8 cellular contexts compared by ENCODE assay signal in the genomic region with DNA sequence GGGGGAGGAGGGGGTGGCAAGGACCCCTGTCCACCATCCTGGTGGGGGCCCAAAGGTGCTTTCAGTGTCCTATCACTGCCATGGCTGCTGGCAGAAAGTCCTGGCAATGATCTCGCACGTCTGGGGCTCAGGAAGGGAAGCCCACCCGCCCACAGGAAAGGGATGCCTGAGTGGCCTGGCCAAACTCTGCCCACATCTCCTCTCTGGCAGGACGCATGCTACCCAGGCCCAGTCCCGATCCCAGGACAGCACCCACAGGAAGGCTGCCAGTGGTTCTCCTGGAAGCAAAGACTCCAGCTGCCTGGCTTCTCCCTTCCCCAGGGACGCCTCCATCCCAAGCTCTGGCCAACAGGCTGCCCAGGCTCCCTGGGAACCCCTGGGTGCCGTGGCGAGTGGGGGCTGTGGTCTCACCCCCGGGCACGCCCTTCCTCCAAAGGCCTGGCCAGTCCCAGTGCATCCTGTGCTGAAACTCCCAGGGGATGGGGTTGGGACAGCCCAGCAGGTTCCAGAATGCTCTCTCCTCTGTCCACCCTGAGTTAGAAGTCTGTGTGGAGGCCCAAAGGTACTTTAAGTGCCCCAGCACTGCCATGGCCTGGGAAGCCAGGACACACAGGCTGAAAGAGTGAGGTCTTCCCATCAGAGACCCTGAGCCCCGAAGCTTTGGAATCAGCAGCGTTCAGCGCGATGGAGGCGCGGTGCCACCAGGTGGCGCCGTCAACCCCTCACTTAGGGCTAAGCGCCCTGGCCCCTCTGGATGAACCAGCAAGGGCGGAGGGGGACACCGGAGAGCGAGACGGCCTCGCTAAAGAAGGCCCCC. TPM values are rescaled to one million over a fixed set of nuclear protein-coding genes. Genes with fewer than 3 reads are reported as not detected.
A peak's percentile ranks its signal among the peaks of the same experiment; 100 is the strongest.
DNase-seq lines count a peak whose midpoint lies in the region; ATAC-seq, FAIRE-seq and TF ChIP-seq lines count a peak whose summit lies in the region.

No MANE protein-coding gene starts in this region.

- H3K27ac ChIP-seq in CD4-positive, CD25-positive, alpha-beta regulatory T cell (ENCODE audit: insufficient read depth, low read length, poor library complexity, severe bottlenecking), result no peak overlapping the region
- no peak overlapping the region for H3K27ac ChIP-seq in GM23248
- H3K27ac ChIP-seq in HepG2 (ENCODE audit: extremely low read length, insufficient read depth, low read length), result no peak overlapping the region

- no peak for TF ChIP-seq POLR2A in HepG2 (IDR thresholded peaks at IDR 0.05; ENCODE audit: insufficient read depth in 1 of 2, low read depth in 2 of 2, low read length in 2 of 2)

- peak; percentile 84 for FAIRE-seq in HepG2 (lab: Jason Lieb, UNC)

- TF ChIP-seq EP300 in HepG2 (IDR thresholded peaks at IDR 0.05; ENCODE audit: low read depth in 2 of 2, low read length in 2 of 2) (no peak), HepG2 (CRISPR knock-in tag; IDR thresholded peaks at IDR 0.05; ENCODE audit: borderline replicate concordance) (no peak)

- H3F3A ChIP-seq in GM23248 (ENCODE audit: insufficient read depth), result peaks cover 5% of the 10 kb centered on the region; the same call in 1 of the 2 replicates

- no peaks in the 10 kb centered on the region for H3K36me3 Mint-ChIP-seq in CD4-positive, CD25-positive, alpha-beta regulatory T cell
- H3K36me3 Mint-ChIP-seq in chondrocyte (ENCODE audit: low read depth), result no peaks in the 10 kb centered on the region

- no peak overlapping the region for H3K4me3 Mint-ChIP-seq in CD4-positive, CD25-positive, alpha-beta regulatory T cell
- H3K4me3 Mint-ChIP-seq in chondrocyte (ENCODE audit: unreplicated experiment), result no peak overlapping the region

- in situ Hi-C loops in GM23248 (cut with MboI), result loop anchor here (10.0 kb wide), 1 partner anchor 241 kb away; no protein-coding TSS in a partner anchor
- in situ Hi-C loops in HepG2 (cut with HindIII; ENCODE audit: extremely low pct_ligation_motif_present, low pct_unique_long_range_greater_than_20kb), result loop anchor here (25.0 kb wide), 1 partner anchor 624 kb away; a partner anchor contains a TSS

- H4K20me1 ChIP-seq in GM23248 (ENCODE audit: insufficient read depth) (no peaks in the 10 kb centered on the region), HepG2 (ENCODE audit: insufficient read depth, low read length) (no peaks in the 10 kb centered on the region)

- peaks cover 4 to 18% (median 6%) of the 10 kb centered on the region in 4 donors for H3K4me1 Mint-ChIP-seq in CD4-positive, CD25-positive, alpha-beta regulatory T cell
- peaks cover 7% of the 10 kb centered on the region for H3K4me1 Mint-ChIP-seq in chondrocyte (ENCODE audit: low read depth)

- no peaks in the 10 kb centered on the region for H3K36me3 ChIP-seq in CD4-positive, CD25-positive, alpha-beta regulatory T cell (ENCODE audit: control insufficient read depth, insufficient read depth, low read length)
- no peaks in the 10 kb centered on the region for H3K36me3 ChIP-seq in GM23248 (ENCODE audit: low read depth)
- H3K36me3 ChIP-seq in HepG2 (replicated peaks in 1 of 2; ENCODE audit: control insufficient read depth in 1 of 2, insufficient read depth in 2 of 2, low read length in 2 of 2), result no peaks in the 10 kb centered on the region

- H3K27me3 Mint-ChIP-seq in CD4-positive, CD25-positive, alpha-beta regulatory T cell, result peaks cover 7% of the 10 kb centered on the region
- no peaks in the 10 kb centered on the region for H3K27me3 Mint-ChIP-seq in chondrocyte (ENCODE audit: low read depth)

- H3K9me2 ChIP-seq in GM23248 (ENCODE audit: insufficient read depth), result no peaks in the 10 kb centered on the region

- H3K4me2 ChIP-seq in GM23248 (ENCODE audit: unreplicated experiment) (peak overlapping the region; percentile 84), HepG2 (ENCODE audit: low read depth, low read length) (peak overlapping the region; percentile 86)

- peaks cover 8% of the 10 kb centered on the region for H3K4me1 ChIP-seq in CD4-positive, CD25-positive, alpha-beta regulatory T cell (ENCODE audit: control insufficient read depth, insufficient read depth, low read length, poor library complexity, severe bottlenecking)
- H3K4me1 ChIP-seq in GM23248 (ENCODE audit: insufficient read depth) (peaks cover 9% of the 10 kb centered on the region; the same call in 1 of the 2 replicates), HepG2 (ENCODE audit: insufficient read depth, low read length) (peaks cover 23% of the 10 kb centered on the region; the same call in 1 of the 2 replicates)

- ATAC-seq in CD4-positive, CD25-positive, alpha-beta regulatory T cell (ENCODE audit: low read depth in 2 of 2), result peak; percentile 74 to 77
- ATAC-seq in HepG2 (peak; percentile 90), HG03097 (IDR thresholded peaks at IDR 0.05; ENCODE audit: low FRiP score, unreplicated experiment) (no peak)

- H3K9me3 ChIP-seq in CD4-positive, CD25-positive, alpha-beta regulatory T cell (ENCODE audit: control insufficient read depth in 2 of 2, low read length in 2 of 2), result no peaks in the 10 kb centered on the region
- no peaks in the 10 kb centered on the region for H3K9me3 ChIP-seq in GM23248 (ENCODE audit: low read depth)
- no peaks in the 10 kb centered on the region for H3K9me3 ChIP-seq in HepG2 (ENCODE audit: low read length)

- POLR2A ChIA-PET in HepG2 (lab: Yijun Ruan, JAX), result interaction anchor here (2.7 kb wide), 1 partner anchor 30 kb away, joined by 11 read pairs; a partner anchor contains a TSS

- H3K9ac ChIP-seq in GM23248, result peak overlapping the region; percentile 51; the same call in 1 of the 2 replicates
- H3K9ac ChIP-seq in HepG2 (ENCODE audit: insufficient read depth, low read depth, low read length), result no peak overlapping the region

- H3K27ac Mint-ChIP-seq in CD4-positive, CD25-positive, alpha-beta regulatory T cell, result peak overlapping the region in 1 of 3 donors; percentile 65
- no peak overlapping the region for H3K27ac Mint-ChIP-seq in chondrocyte (ENCODE audit: unreplicated experiment)

- peaks cover 0 to 2% (median 0%) of the 10 kb centered on the region in 7 donors for H3K9me3 Mint-ChIP-seq in CD4-positive, CD25-positive, alpha-beta regulatory T cell
- H3K9me3 Mint-ChIP-seq in chondrocyte (ENCODE audit: low read depth), result no peaks in the 10 kb centered on the region

- H2AFZ ChIP-seq in GM23248 (peak overlapping the region; percentile 86), HepG2 (ENCODE audit: low read length) (no peak overlapping the region)

- DNase-seq in CD4-positive, CD25-positive, alpha-beta regulatory T cell, result peak; percentile 41 to 65 (median 60)
- peak; percentile 81 for DNase-seq in GM23248
- peak; percentile 50 for DNase-seq in NCI-H2171 treated with DMSO at 0.1 percent for 48 hours (lab: John Stamatoyannopoulos, UW)
- DNase-seq in activated CD4-positive, alpha-beta T cell treated with anti-CD3 and anti-CD28 coated beads for 1 hour, result peak; percentile 55
- peak; percentile 77 for DNase-seq in chondrocyte (ENCODE audit: low spot score)
- DNase-seq in HepG2 (ENCODE audit: low spot score), result peak; percentile 56
- peak; percentile 13 to 67 (median 37) for DNase-seq in stimulated activated CD4-positive, alpha-beta T cell treated with anti-CD3 and anti-CD28 coated beads, TNF-alpha, amount 100 ng/mL, for 1 hour (ENCODE audit: low read depth in 3 of 3, low spot score in 1 of 3)

- H3K4me3 ChIP-seq in CD4-positive, CD25-positive, alpha-beta regulatory T cell (ENCODE audit: low read depth, low read length), result no peak overlapping the region
- peak overlapping the region; percentile 56 for H3K4me3 ChIP-seq in GM23248
- peak overlapping the region; percentile 11 to 60 (median 32); a peak in 2 of 6 replicates for H3K4me3 ChIP-seq in HepG2 (replicated peaks in 1 of 3; ENCODE audit: insufficient read depth in 1 of 3, low read depth in 2 of 3, low read length in 3 of 3)

- peak; percentile 93 for TF ChIP-seq RAD21 in HepG2 (CRISPR knock-in tag; IDR thresholded peaks at IDR 0.05)

- CTCF ChIA-PET in HepG2 (lab: Yijun Ruan, JAX; ENCODE audit: low intra/inter-chr PET ratio, low total read pairs), result interaction anchor here (1.0 to 2.9 kb wide), 4 partner anchors 14 to 284 kb away, joined by 3 to 18 read pairs (median 4); no protein-coding TSS in a partner anchor

- intact Hi-C loops in HepG2 (cut with micrococcal nuclease; ENCODE audit: unreplicated experiment), result loop anchor here (1.0 to 5.0 kb wide), 2 partner anchors 139 to 235 kb away; a partner anchor contains a TSS

- no TSS peak for BruUV-seq in HepG2 (replicated peaks; lab: Mats Ljungman, UMichigan)

- WGBS in GM23248 (ENCODE audit: low coverage in 1 of 2, low lambda C conversion rate in 2 of 2, missing lambda C conversion rate in 2 of 2), 2 experiments, result 12 to 13% methylated on average over 23 to 24 of the region's 24 CpGs
- 4% methylated on average over 9 of the region's 24 CpGs for WGBS in HepG2 (ENCODE audit: low lambda C conversion rate)

- H3K79me2 ChIP-seq in GM23248 (ENCODE audit: insufficient read depth) (no peaks in the 10 kb centered on the region), HepG2 (ENCODE audit: insufficient read depth, low read length) (no peaks in the 10 kb centered on the region)

- no peaks in the 10 kb centered on the region for H3K27me3 ChIP-seq in CD4-positive, CD25-positive, alpha-beta regulatory T cell (ENCODE audit: control insufficient read depth, insufficient read depth, low read length)
- no peaks in the 10 kb centered on the region for H3K27me3 ChIP-seq in GM23248 (replicated peaks; ENCODE audit: insufficient read depth)
- peaks cover 8 to 72% of the 10 kb centered on the region in 2 experiments; a peak in 4 of 5 replicates for H3K27me3 ChIP-seq in HepG2 (ENCODE audit: control insufficient read depth in 1 of 2, insufficient read depth in 2 of 2, low read length in 2 of 2)

- TF ChIP-seq CTCF in chondrocyte (IDR thresholded peaks at IDR 0.05), result peak; percentile 99
- peak; percentile 99 for TF ChIP-seq CTCF in HepG2 (CRISPR knock-in tag; IDR thresholded peaks at IDR 0.05)

RNA-seq across cellular contexts. Expression of a gene that starts 29.8 kb away (rescaled TPM):
- 23.9 TPM for total RNA-seq in CD4-positive, CD25-positive, alpha-beta regulatory T cell
- 10 to 100 TPM in 3 of 4 donors, 1 to 10 TPM in 1; 9.1 to 13.9 (median 11.0) TPM for polyA plus RNA-seq in CD4-positive, CD25-positive, alpha-beta regulatory T cell
- total RNA-seq in GM23248 (2014; rRNA removed; shearing (Covaris generic)), result 9.0 and 27.0 TPM in 2 replicates
- polyA plus RNA-seq in GM23248 (2016; fragmentation: Nextera tagmentation; extraction: Ambion mirVana), result 16.6 TPM in 2 replicates
- total RNA-seq in chondrocyte, result 13.6 to 18.2 TPM (median 15.6 TPM) in 3 replicates
- total RNA-seq in HepG2 (2016; rRNA removed; fragmentation: Illumina TruSeq; extraction: Trizol), result 27.7 and 34.0 TPM in 2 replicates
- 6.1 and 6.8 TPM in 2 replicates for total RNA-seq in HepG2 (2016; cell fraction: cytosol; rRNA removed; fragmentation: Illumina TruSeq; extraction: Trizol; ENCODE audit: low read depth)
- 26.3 and 35.7 TPM in 2 replicates for total RNA-seq in HepG2 (2016; cell fraction: insoluble cytoplasmic fraction; rRNA removed; fragmentation: Illumina TruSeq; extraction: Trizol)
- 10.3 and 12.6 TPM in 2 replicates for total RNA-seq in HepG2 (2016; cell fraction: membrane; rRNA removed; fragmentation: Illumina TruSeq; extraction: Trizol)
- total RNA-seq in HepG2 (2016; cell fraction: nucleus; rRNA removed; fragmentation: Illumina TruSeq; extraction: Trizol), result 33.1 and 35.1 TPM in 2 replicates
- 10.7 and 13.3 TPM in 2 replicates for polyA plus RNA-seq in HepG2 (2011; rRNA removed)
- 4.8 and 6.4 TPM in 2 replicates for polyA plus RNA-seq in HepG2 (2011; cell fraction: cytosol; rRNA removed)
- polyA plus RNA-seq in HepG2 (2011; cell fraction: nucleus; rRNA removed), result 6.6 and 9.5 TPM in 2 replicates
- 8.9 and 14.8 TPM in 2 replicates for polyA plus RNA-seq in HepG2 (2012)
- polyA plus RNA-seq in HepG2 (2016; cell fraction: cytosol; fragmentation: Illumina TruSeq; extraction: Trizol; ENCODE audit: low read depth), result 3.0 and 3.3 TPM in 2 replicates
- 30.6 and 33.2 TPM in 2 replicates for polyA plus RNA-seq in HepG2 (2016; cell fraction: insoluble cytoplasmic fraction; fragmentation: Illumina TruSeq; extraction: Trizol; ENCODE audit: low read depth)
- 4.6 and 6.3 TPM in 2 replicates for polyA plus RNA-seq in HepG2 (2016; cell fraction: membrane; fragmentation: Illumina TruSeq; extraction: Trizol; ENCODE audit: low read depth)
- 20.1 and 24.0 TPM in 2 replicates for polyA plus RNA-seq in HepG2 (2016; cell fraction: nucleus; fragmentation: Illumina TruSeq; extraction: Trizol; ENCODE audit: insufficient read depth, low read depth)
- 9.4 and 16.3 TPM in 2 replicates for polyA minus RNA-seq in HepG2 (2011; rRNA and poly(A)+ RNA removed; ENCODE audit: low replicate concordance)
- 14.0 and 16.2 TPM in 2 replicates for polyA minus RNA-seq in HepG2 (2011; cell fraction: cytosol; rRNA and poly(A)+ RNA removed)
- polyA minus RNA-seq in HepG2 (2011; cell fraction: nucleus; rRNA and poly(A)+ RNA removed), result 90.8 and 101 TPM in 2 replicates
